Comparison of ENCODE assay signal across 1 cellular context in the genomic region with DNA sequence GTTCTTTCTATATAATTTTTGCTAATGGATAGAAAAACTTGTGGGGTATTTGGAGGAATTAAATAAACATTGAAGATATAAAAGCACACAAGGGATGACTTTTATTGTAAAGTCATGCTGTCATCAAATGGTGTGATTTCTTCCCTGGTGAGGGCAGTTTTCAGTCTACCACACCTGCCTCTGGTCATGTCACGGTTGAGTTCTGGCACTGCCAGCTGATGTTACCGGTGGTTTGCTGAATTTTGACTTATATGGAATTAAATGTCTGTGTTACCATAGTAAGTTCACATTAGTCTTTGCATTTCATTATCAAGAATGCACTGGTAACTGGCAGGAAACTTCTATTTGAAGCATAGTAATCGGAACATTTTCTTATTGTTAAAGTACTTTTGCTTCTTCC.
TF ChIP-seq lines count a peak whose summit lies in the region.

No MANE protein-coding gene starts in this region.

TF ChIP-seq in endothelial cell of umbilical vein, 7 proteins besides CTCF, POLR2A, EP300 and RAD21:
- TF ChIP-seq JUN (IDR thresholded peaks at IDR 0.05; ENCODE audit: borderline replicate concordance, insufficient read depth, insufficient read length, low read depth) (no peak), MYC (IDR thresholded peaks at IDR 0.05; ENCODE audit: low read depth, low read length) (no peak), GATA2 (IDR thresholded peaks at IDR 0.05; ENCODE audit: insufficient read depth, insufficient read length, low read depth, low read length) (no peak), FOS (IDR thresholded peaks at IDR 0.05; ENCODE audit: borderline replicate concordance, insufficient read depth, low read length) (no peak), POLR2AphosphoS5 (IDR thresholded peaks at IDR 0.05; ENCODE audit: insufficient read depth, low read depth, low read length) (no peak), EZH2 (IDR thresholded peaks at IDR 0.05; ENCODE audit: borderline replicate concordance, low read depth, low read length, severe bottlenecking) (no peak)
- TF ChIP-seq, protein P1, sequence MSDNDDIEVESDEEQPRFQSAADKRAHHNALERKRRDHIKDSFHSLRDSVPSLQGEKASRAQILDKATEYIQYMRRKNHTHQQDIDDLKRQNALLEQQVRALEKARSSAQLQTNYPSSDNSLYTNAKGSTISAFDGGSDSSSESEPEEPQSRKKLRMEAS (IDR thresholded peaks at IDR 0.05; ENCODE audit: insufficient read depth, insufficient read length) = no peak
